ENCODE assay signal across 1 cellular context in genomic region chr13:51803422-51804294, GRCh38.
TF ChIP-seq lines count a peak whose summit lies in the region.

Gene DHRS12, minus strand, starts transcription at chr13:51804163. Its CDS starts 4,504 bp downstream, at chr13:51799659.

TF ChIP-seq in HepG2, 621 proteins besides CTCF, POLR2A, EP300 and RAD21 (continued from another document and continues in another):
- TF ChIP-seq IRF1 (CRISPR knock-in tag; IDR thresholded peaks at IDR 0.05; ENCODE audit: low read depth) (no peak), MAF1 (CRISPR knock-in tag; IDR thresholded peaks at IDR 0.05; ENCODE audit: borderline replicate concordance) (no peak), ZNF607 (CRISPR knock-in tag; IDR thresholded peaks at IDR 0.05; ENCODE audit: borderline replicate concordance) (no peak; the same call in 1 of the 2 replicates), ZBTB49 (CRISPR knock-in tag; IDR thresholded peaks at IDR 0.05; ENCODE audit: borderline replicate concordance) (no peak), ZNF335 (CRISPR knock-in tag; IDR thresholded peaks at IDR 0.05) (no peak), IKZF1 (IDR thresholded peaks at IDR 0.05) (no peak), ZSCAN22 (CRISPR knock-in tag; IDR thresholded peaks at IDR 0.05) (no peak), ZNF761 (CRISPR knock-in tag; conservative IDR thresholded peaks at IDR 0.05) (no peak; the same call in 1 of the 2 replicates), ZNF891 (CRISPR knock-in tag; IDR thresholded peaks at IDR 0.05) (peak; percentile 81; the same call in 1 of the 2 replicates), ZSCAN29 (CRISPR knock-in tag; conservative IDR thresholded peaks at IDR 0.05) (no peak), TBX3 (IDR thresholded peaks at IDR 0.05; ENCODE audit: borderline replicate concordance) (no peak), KDM3A (CRISPR knock-in tag; IDR thresholded peaks at IDR 0.05; ENCODE audit: low read depth) (no peak), JUN (CRISPR knock-in tag; IDR thresholded peaks at IDR 0.05) (no peak; the same call in 1 of the 2 replicates), ZKSCAN1 (IDR thresholded peaks at IDR 0.05; ENCODE audit: low read length) (no peak), SP4 (CRISPR knock-in tag; IDR thresholded peaks at IDR 0.05) (peak; percentile 89), PATZ1 (CRISPR knock-in tag; IDR thresholded peaks at IDR 0.05) (no peak; the same call in 1 of the 2 replicates), ZNF121 (CRISPR knock-in tag; IDR thresholded peaks at IDR 0.05) (no peak), GFI1 (CRISPR knock-in tag; IDR thresholded peaks at IDR 0.05; ENCODE audit: borderline replicate concordance) (peak; percentile 53; the same call in 1 of the 2 replicates), ZNF414 (CRISPR knock-in tag; IDR thresholded peaks at IDR 0.05) (peak; percentile 37; the same call in 1 of the 2 replicates), HMG20B (CRISPR knock-in tag; conservative IDR thresholded peaks at IDR 0.05) (no peak), HIVEP1 (CRISPR knock-in tag; IDR thresholded peaks at IDR 0.05) (peak; percentile 21; the same call in 1 of the 2 replicates), ZNF768 (CRISPR knock-in tag; IDR thresholded peaks at IDR 0.05) (peak; percentile 24; the same call in 1 of the 2 replicates), MED1 (CRISPR knock-in tag; IDR thresholded peaks at IDR 0.05) (peak; percentile 47), KLF12 (CRISPR knock-in tag; IDR thresholded peaks at IDR 0.05; ENCODE audit: borderline replicate concordance) (peak; percentile 71; the same call in 1 of the 2 replicates), DZIP1 (CRISPR knock-in tag; IDR thresholded peaks at IDR 0.05) (peak; percentile 63; the same call in 1 of the 2 replicates), TEAD2 (CRISPR knock-in tag; IDR thresholded peaks at IDR 0.05) (no peak), TAF15 (IDR thresholded peaks at IDR 0.05; ENCODE audit: low read depth, low read length, poor library complexity, severe bottlenecking) (no peak), ZNF224 (CRISPR knock-in tag; IDR thresholded peaks at IDR 0.05) (peak; percentile 76; the same call in 1 of the 2 replicates), SRF (IDR thresholded peaks at IDR 0.05; ENCODE audit: low read depth, low read length) (no peak), ZNF577 (CRISPR knock-in tag; IDR thresholded peaks at IDR 0.05; ENCODE audit: borderline replicate concordance, low read depth) (no peak), ZNF780A (CRISPR knock-in tag; IDR thresholded peaks at IDR 0.05) (no peak), JUND (CRISPR knock-in tag; IDR thresholded peaks at IDR 0.05) (0 out of 2 replicates have a peak, but pooled peaks have one; percentile 41), ZNF10 (CRISPR knock-in tag; IDR thresholded peaks at IDR 0.05; ENCODE audit: borderline replicate concordance, low read depth) (no peak), HNF4A (CRISPR knock-in tag; IDR thresholded peaks at IDR 0.05) (peak; percentile 23; the same call in 1 of the 2 replicates), EHMT2 (IDR thresholded peaks at IDR 0.05; ENCODE audit: borderline replicate concordance, low read depth, low read length) (no peak), NFRKB (IDR thresholded peaks at IDR 0.05) (no peak), PRPF4 (IDR thresholded peaks at IDR 0.05; ENCODE audit: low read depth, low read length, poor library complexity, severe bottlenecking) (no peak), TBP (CRISPR knock-in tag; IDR thresholded peaks at IDR 0.05) (no peak)
- TF ChIP-seq, protein P1, sequence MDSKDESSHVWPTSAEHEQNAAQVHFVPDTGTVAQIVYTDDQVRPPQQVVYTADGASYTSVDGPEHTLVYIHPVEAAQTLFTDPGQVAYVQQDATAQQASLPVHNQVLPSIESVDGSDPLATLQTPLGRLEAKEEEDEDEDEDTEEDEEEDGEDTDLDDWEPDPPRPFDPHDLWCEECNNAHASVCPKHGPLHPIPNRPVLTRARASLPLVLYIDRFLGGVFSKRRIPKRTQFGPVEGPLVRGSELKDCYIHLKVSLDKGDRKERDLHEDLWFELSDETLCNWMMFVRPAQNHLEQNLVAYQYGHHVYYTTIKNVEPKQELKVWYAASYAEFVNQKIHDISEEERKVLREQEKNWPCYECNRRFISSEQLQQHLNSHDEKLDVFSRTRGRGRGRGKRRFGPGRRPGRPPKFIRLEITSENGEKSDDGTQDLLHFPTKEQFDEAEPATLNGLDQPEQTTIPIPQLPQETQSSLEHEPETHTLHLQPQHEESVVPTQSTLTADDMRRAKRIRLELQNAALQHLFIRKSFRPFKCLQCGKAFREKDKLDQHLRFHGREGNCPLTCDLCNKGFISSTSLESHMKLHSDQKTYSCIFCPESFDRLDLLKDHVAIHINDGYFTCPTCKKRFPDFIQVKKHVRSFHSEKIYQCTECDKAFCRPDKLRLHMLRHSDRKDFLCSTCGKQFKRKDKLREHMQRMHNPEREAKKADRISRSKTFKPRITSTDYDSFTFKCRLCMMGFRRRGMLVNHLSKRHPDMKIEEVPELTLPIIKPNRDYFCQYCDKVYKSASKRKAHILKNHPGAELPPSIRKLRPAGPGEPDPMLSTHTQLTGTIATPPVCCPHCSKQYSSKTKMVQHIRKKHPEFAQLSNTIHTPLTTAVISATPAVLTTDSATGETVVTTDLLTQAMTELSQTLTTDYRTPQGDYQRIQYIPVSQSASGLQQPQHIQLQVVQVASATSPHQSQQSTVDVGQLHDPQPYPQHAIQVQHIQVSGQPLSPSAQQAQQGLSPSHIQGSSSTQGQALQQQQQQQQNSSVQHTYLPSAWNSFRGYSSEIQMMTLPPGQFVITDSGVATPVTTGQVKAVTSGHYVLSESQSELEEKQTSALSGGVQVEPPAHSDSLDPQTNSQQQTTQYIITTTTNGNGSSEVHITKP (CRISPR knock-in tag; IDR thresholded peaks at IDR 0.05; ENCODE audit: low read depth): 0 out of 2 replicates have a peak, but pooled peaks have one; percentile 32
- TF ChIP-seq, protein P2, sequence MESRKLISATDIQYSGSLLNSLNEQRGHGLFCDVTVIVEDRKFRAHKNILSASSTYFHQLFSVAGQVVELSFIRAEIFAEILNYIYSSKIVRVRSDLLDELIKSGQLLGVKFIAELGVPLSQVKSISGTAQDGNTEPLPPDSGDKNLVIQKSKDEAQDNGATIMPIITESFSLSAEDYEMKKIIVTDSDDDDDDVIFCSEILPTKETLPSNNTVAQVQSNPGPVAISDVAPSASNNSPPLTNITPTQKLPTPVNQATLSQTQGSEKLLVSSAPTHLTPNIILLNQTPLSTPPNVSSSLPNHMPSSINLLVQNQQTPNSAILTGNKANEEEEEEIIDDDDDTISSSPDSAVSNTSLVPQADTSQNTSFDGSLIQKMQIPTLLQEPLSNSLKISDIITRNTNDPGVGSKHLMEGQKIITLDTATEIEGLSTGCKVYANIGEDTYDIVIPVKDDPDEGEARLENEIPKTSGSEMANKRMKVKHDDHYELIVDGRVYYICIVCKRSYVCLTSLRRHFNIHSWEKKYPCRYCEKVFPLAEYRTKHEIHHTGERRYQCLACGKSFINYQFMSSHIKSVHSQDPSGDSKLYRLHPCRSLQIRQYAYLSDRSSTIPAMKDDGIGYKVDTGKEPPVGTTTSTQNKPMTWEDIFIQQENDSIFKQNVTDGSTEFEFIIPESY (CRISPR knock-in tag; IDR thresholded peaks at IDR 0.05): no peak
- TF ChIP-seq, protein P3, sequence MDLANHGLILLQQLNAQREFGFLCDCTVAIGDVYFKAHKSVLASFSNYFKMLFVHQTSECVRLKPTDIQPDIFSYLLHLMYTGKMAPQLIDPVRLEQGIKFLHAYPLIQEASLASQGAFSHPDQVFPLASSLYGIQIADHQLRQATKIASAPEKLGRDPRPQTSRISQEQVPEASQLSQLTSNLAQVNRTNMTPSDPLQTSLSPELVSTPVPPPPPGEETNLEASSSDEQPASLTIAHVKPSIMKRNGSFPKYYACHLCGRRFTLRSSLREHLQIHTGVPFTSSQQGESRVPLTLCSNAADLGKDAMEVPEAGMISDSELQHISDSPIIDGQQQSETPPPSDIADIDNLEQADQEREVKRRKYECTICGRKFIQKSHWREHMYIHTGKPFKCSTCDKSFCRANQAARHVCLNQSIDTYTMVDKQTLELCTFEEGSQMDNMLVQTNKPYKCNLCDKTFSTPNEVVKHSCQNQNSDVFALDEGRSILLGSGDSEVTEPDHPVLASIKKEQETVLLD (CRISPR knock-in tag; IDR thresholded peaks at IDR 0.05; ENCODE audit: low read depth): peak; percentile 76
- TF ChIP-seq, protein P4, sequence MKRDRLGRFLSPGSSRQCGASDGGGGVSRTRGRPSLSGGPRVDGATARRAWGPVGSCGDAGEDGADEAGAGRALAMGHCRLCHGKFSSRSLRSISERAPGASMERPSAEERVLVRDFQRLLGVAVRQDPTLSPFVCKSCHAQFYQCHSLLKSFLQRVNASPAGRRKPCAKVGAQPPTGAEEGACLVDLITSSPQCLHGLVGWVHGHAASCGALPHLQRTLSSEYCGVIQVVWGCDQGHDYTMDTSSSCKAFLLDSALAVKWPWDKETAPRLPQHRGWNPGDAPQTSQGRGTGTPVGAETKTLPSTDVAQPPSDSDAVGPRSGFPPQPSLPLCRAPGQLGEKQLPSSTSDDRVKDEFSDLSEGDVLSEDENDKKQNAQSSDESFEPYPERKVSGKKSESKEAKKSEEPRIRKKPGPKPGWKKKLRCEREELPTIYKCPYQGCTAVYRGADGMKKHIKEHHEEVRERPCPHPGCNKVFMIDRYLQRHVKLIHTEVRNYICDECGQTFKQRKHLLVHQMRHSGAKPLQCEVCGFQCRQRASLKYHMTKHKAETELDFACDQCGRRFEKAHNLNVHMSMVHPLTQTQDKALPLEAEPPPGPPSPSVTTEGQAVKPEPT (CRISPR knock-in tag; IDR thresholded peaks at IDR 0.05; ENCODE audit: low read depth): 0 out of 2 replicates have a peak, but pooled peaks have one; percentile 40
- TF ChIP-seq, protein P5, sequence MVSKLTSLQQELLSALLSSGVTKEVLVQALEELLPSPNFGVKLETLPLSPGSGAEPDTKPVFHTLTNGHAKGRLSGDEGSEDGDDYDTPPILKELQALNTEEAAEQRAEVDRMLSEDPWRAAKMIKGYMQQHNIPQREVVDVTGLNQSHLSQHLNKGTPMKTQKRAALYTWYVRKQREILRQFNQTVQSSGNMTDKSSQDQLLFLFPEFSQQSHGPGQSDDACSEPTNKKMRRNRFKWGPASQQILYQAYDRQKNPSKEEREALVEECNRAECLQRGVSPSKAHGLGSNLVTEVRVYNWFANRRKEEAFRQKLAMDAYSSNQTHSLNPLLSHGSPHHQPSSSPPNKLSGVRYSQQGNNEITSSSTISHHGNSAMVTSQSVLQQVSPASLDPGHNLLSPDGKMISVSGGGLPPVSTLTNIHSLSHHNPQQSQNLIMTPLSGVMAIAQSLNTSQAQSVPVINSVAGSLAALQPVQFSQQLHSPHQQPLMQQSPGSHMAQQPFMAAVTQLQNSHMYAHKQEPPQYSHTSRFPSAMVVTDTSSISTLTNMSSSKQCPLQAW (CRISPR knock-in tag; IDR thresholded peaks at IDR 0.05): peak; percentile 69
